In the genomic region with DNA sequence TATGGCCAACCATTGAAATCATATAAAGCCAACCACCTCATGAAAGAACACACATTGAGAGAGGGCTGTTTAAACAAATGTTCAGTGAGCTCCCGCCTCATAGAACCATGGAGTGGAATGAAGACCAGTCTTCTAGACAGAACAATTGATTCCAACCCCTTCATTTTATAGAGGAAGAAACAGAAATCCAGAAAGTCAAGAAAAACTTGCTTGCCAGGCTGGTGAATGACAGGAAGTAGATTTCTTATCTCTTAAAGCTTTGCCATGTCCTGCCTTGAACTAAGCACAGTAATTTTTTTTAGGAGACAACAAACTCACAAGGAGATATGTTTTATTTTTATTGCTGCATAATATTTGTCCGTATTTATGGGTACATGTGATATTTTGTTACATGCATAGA, we compare ENCODE assay signal across 19 cellular contexts. TPM values are rescaled to one million over a fixed set of nuclear protein-coding genes. Genes with fewer than 3 reads are reported as not detected.
DNase-seq lines count a peak whose midpoint lies in the region; ATAC-seq, FAIRE-seq and TF ChIP-seq lines count a peak whose summit lies in the region.
"Had no signal": no experiment of that assay in that cellular context is flagged by ENCODE, and none has a peak within 500 bp of the region (broad histone marks: within the 10 kb centered on the region; RNA-seq: fewer than 3 reads in every experiment).

No MANE protein-coding gene starts in this region.

- DNase-seq in ELF-1 (ENCODE audit: low read depth, low spot score) (peak; percentile 52), PC-3 (peak; percentile 58), bronchial epithelial cell (ENCODE audit: low read depth) (peak; percentile 32), type B pancreatic cell (ENCODE audit: extremely low spot score, unreplicated experiment) (no peak), glutamatergic neuron (no peak), HEK293T (ENCODE audit: extremely low spot score) (no peak), NCI-H345 (lab: John Stamatoyannopoulos, UW) (no peak)
- DNase-seq: ACHN; C1 segment of cervical spinal cord; CD4-positive, alpha-beta memory T cell; DND-41; GF-D8; GOT3; H9 had no signal

- H3K27ac ChIP-seq in PC-3 (ENCODE audit: low read length), result no peak overlapping the region
- H3K27ac ChIP-seq: KMS-11 had no signal

- no peak overlapping the region for H2AFZ ChIP-seq in PC-3 (ENCODE audit: low read length)

- intact Hi-C loops in PC-3 (cut with micrococcal nuclease), result no loop called here

- no peak for FAIRE-seq in bronchial epithelial cell (lab: Jason Lieb, UNC)
- FAIRE-seq: GM18507, HepG2, HTR-8/SVneo had no signal

- H3K27me3 Mint-ChIP-seq in type B pancreatic cell (no peaks in the 10 kb centered on the region), glutamatergic neuron (ENCODE audit: unreplicated experiment) (peaks cover 2% of the 10 kb centered on the region)

- H3K4me1 Mint-ChIP-seq in type B pancreatic cell (ENCODE audit: unreplicated experiment) (peaks cover 12% of the 10 kb centered on the region), glutamatergic neuron (ENCODE audit: low read depth, unreplicated experiment) (peaks cover 2% of the 10 kb centered on the region)

- no peak overlapping the region for H3K9ac ChIP-seq in PC-3 (ENCODE audit: low read length)
- H3K9ac ChIP-seq: KMS-11 had no signal

- H3K27me3 ChIP-seq in PC-3 (ENCODE audit: low read length), result no peaks in the 10 kb centered on the region
- H3K27me3 ChIP-seq in bronchial epithelial cell (ENCODE audit: control insufficient read depth, insufficient read depth, low read length), result no peaks in the 10 kb centered on the region

- H3K4me1 ChIP-seq in PC-3 (ENCODE audit: insufficient read depth, low read length), result peaks cover 7% of the 10 kb centered on the region

- no peak overlapping the region for H3K4me3 ChIP-seq in PC-3 (ENCODE audit: low read length)
- no peak overlapping the region for H3K4me3 ChIP-seq in bronchial epithelial cell (ENCODE audit: low read depth, low read length)

- H3K9me3 ChIP-seq in PC-3 (ENCODE audit: low read length), result no peaks in the 10 kb centered on the region

- H3K27ac Mint-ChIP-seq in type B pancreatic cell (peak overlapping the region; percentile 85), glutamatergic neuron (ENCODE audit: unreplicated experiment) (no peak overlapping the region)
- H3K27ac Mint-ChIP-seq: B cell; CD4-positive, alpha-beta memory T cell; H9 had no signal

- no peak for ATAC-seq in PC-3
- ATAC-seq: HepG2 had no signal

- no peaks in the 10 kb centered on the region for H3F3A ChIP-seq in PC-3 (ENCODE audit: low read length, unreplicated experiment)

- H3K4me3 Mint-ChIP-seq in type B pancreatic cell, result peak overlapping the region; percentile 57
- no peak overlapping the region for H3K4me3 Mint-ChIP-seq in glutamatergic neuron (ENCODE audit: unreplicated experiment)
- H3K4me3 Mint-ChIP-seq: B cell; CD4-positive, alpha-beta memory T cell; H9 had no signal

- no peaks in the 10 kb centered on the region for H3K79me2 ChIP-seq in PC-3 (ENCODE audit: low read length)

- H3K36me3 ChIP-seq in PC-3 (ENCODE audit: low read depth, low read length) (no peaks in the 10 kb centered on the region), bronchial epithelial cell (ENCODE audit: control insufficient read depth, insufficient read depth, low read length) (no peaks in the 10 kb centered on the region)

- H3K4me2 ChIP-seq in PC-3 (ENCODE audit: low read length), result no peak overlapping the region
- H3K4me2 ChIP-seq: KMS-11 had no signal

- H4K20me1 ChIP-seq in PC-3 (ENCODE audit: low read length), result no peaks in the 10 kb centered on the region

- no peak for TF ChIP-seq CTCF in PC-3 (conservative IDR thresholded peaks at IDR 0.05; ENCODE audit: low read depth, low read length)
- TF ChIP-seq CTCF in bronchial epithelial cell (IDR thresholded peaks at IDR 0.05; ENCODE audit: insufficient read depth, low read length, severe bottlenecking), result no peak
- no peak for TF ChIP-seq CTCF in type B pancreatic cell (conservative IDR thresholded peaks at IDR 0.05)
- no peak for TF ChIP-seq CTCF in glutamatergic neuron (IDR thresholded peaks at IDR 0.05; ENCODE audit: partially characterized antibody, unreplicated experiment)

- BruUV-seq in PC-3 (replicated peaks; lab: Mats Ljungman, UMichigan), result no TSS peak

- POLR2A ChIA-PET in PC-3 (lab: Charles Lee; ENCODE audit: unreplicated experiment) (no interaction called here), HEK293T (lab: Yijun Ruan, JAX) (no interaction called here)

- CTCF ChIA-PET in PC-3 (lab: Charles Lee), result no interaction called here
- CTCF ChIA-PET in HEK293T (lab: Yijun Ruan, JAX), result interaction anchor here (0.6 kb wide), 1 partner anchor 794 kb away, joined by 4 read pairs; no protein-coding TSS in a partner anchor

- no peaks in the 10 kb centered on the region for H3K9me2 ChIP-seq in PC-3 (replicated peaks; ENCODE audit: low read length)

- H3K36me3 Mint-ChIP-seq in type B pancreatic cell (peaks cover 15% of the 10 kb centered on the region), glutamatergic neuron (ENCODE audit: unreplicated experiment) (no peaks in the 10 kb centered on the region)
- H3K36me3 Mint-ChIP-seq: CD4-positive, alpha-beta memory T cell had no signal

- peaks cover 24% of the 10 kb centered on the region for H3K9me3 Mint-ChIP-seq in type B pancreatic cell
- no peaks in the 10 kb centered on the region for H3K9me3 Mint-ChIP-seq in glutamatergic neuron (ENCODE audit: unreplicated experiment)

TF ChIP-seq in HEK293T, 16 proteins besides CTCF, POLR2A, EP300 and RAD21:
- TF ChIP-seq FOXM1 (IDR thresholded peaks at IDR 0.05; ENCODE audit: borderline replicate concordance) (no peak), SP1 (IDR thresholded peaks at IDR 0.05) (no peak), ELF4 (IDR thresholded peaks at IDR 0.05) (no peak), NFRKB (IDR thresholded peaks at IDR 0.05) (no peak), SUZ12 (IDR thresholded peaks at IDR 0.05) (no peak), ARNT (IDR thresholded peaks at IDR 0.05) (no peak), PKNOX1 (IDR thresholded peaks at IDR 0.05) (no peak), HDGF (IDR thresholded peaks at IDR 0.05; ENCODE audit: borderline replicate concordance) (no peak), ZNF384 (IDR thresholded peaks at IDR 0.05) (no peak), BHLHE40 (IDR thresholded peaks at IDR 0.05; ENCODE audit: borderline replicate concordance) (no peak), FOXK2 (IDR thresholded peaks at IDR 0.05) (no peak)

RNA-seq across cellular contexts. Expression of gene NRP2, which starts 16.5 kb away (rescaled TPM):
- 18.3 and 19.9 TPM in 2 replicates for total RNA-seq in PC-3 (2014; rRNA removed)
- 12.8 and 21.3 TPM in 2 replicates for total RNA-seq in bronchial epithelial cell
- total RNA-seq in type B pancreatic cell (ENCODE audit: low replicate concordance), result 18.7 and 109 TPM in 2 replicates
- total RNA-seq in glutamatergic neuron (ENCODE audit: unreplicated experiment), result 89.0 TPM

Comparison
In these comparisons a context has a peak if more than half of its experiments do, and no peak if none do; other contexts are left out.
1. DNase-seq: peak in ELF-1 (single experiment), PC-3 (single experiment) and bronchial epithelial cell (single experiment); none in type B pancreatic cell (single experiment), glutamatergic neuron (single experiment), HEK293T (single experiment) and NCI-H345 (single experiment).